ENCODE assay signal across 17 cellular contexts in genomic region chr7:25068814-25069213, GRCh38. TPM values are rescaled to one million over a fixed set of nuclear protein-coding genes. Genes with fewer than 3 reads are reported as not detected.
DNase-seq lines count a peak whose midpoint lies in the region; ATAC-seq and TF ChIP-seq lines count a peak whose summit lies in the region.
"Had no signal": no experiment of that assay in that cellular context is flagged by ENCODE, and none has a peak within 500 bp of the region (broad histone marks: within the 10 kb centered on the region; RNA-seq: fewer than 3 reads in every experiment).

No MANE protein-coding gene starts in this region.

- H3K14ac ChIP-seq in IMR-90 (replicated peaks; ENCODE audit: low read depth, low read length): no peak overlapping the region

- 0 out of 2 replicates have a peak overlapping the region, but pooled peaks have one; percentile 60 for H3K4ac ChIP-seq in IMR-90 (ENCODE audit: low read depth, low read length)

- no peak for ATAC-seq in IMR-90 (ENCODE audit: low read depth)
- peak; percentile 50 for ATAC-seq in esophagus mucosa
- no peak for ATAC-seq in stimulated activated naive CD8-positive, alpha-beta T cell treated with anti-CD3 and anti-CD28 coated beads, Interleukin-15, amount 100 ng/mL, for 72 hours
- ATAC-seq: heart right ventricle; sciatic nerve; stimulated activated naive B cell treated with anti-CD40 and anti-IgM and Interleukin-4, amounts not matched to agents 10 μg/mL and 1 μg/mL and 100 μg/mL, for 72 hours had no signal

- BruUV-seq in Calu3 (replicated peaks; lab: Mats Ljungman, UMichigan): no TSS peak
- no TSS peak for BruUV-seq in IMR-90 (replicated peaks; lab: Mats Ljungman, UMichigan)

- H2BK15ac ChIP-seq in IMR-90 (ENCODE audit: low read depth, low read length): peak overlapping the region; percentile 97

- CTCF ChIA-PET in Calu3 (lab: Charles Lee) (no interaction called here), IMR-90 (lab: Yijun Ruan, JAX) (no interaction called here)

- H3K36me3 Mint-ChIP-seq in Calu3 (ENCODE audit: insufficient read depth, unreplicated experiment) (no peaks in the 10 kb centered on the region), progenitor cell of endocrine pancreas (ENCODE audit: insufficient read depth) (no peaks in the 10 kb centered on the region)
- H3K36me3 Mint-ChIP-seq: stimulated activated naive B cell treated with anti-CD40 and anti-IgM and Interleukin-4, amounts not matched to agents 10 μg/mL and 1 μg/mL and 100 μg/mL, for 72 hours had no signal

- H2BK120ac ChIP-seq in IMR-90 (ENCODE audit: low read depth, low read length): peak overlapping the region; percentile 52

- H2AFZ ChIP-seq in IMR-90 (replicated peaks; ENCODE audit: low read length, poor library complexity): peak overlapping the region; percentile 63

- no peak for TF ChIP-seq POLR2A in IMR-90 (IDR thresholded peaks at IDR 0.05; ENCODE audit: low read depth, low read length)

- no peaks in the 10 kb centered on the region for H3K27me3 ChIP-seq in IMR-90 (ENCODE audit: control insufficient read depth, insufficient read depth, low read length)
- H3K27me3 ChIP-seq: heart right ventricle, thyroid gland had no signal

- no peak overlapping the region for H3K27ac ChIP-seq in IMR-90 (ENCODE audit: insufficient read depth, low read length)
- H3K27ac ChIP-seq: heart right ventricle had no signal

- no peaks in the 10 kb centered on the region for H3K9me3 ChIP-seq in IMR-90 (ENCODE audit: control insufficient read depth, insufficient read depth, low read length)
- H3K9me3 ChIP-seq: heart right ventricle, thyroid gland had no signal

- peak overlapping the region in 1 of 2 experiments; percentile 36; a peak in 1 of 4 replicates for H4K8ac ChIP-seq in IMR-90 (ENCODE audit: low read depth in 2 of 2, low read length in 2 of 2)

- H3K27me3 Mint-ChIP-seq in Calu3 (ENCODE audit: unreplicated experiment) (no peaks in the 10 kb centered on the region), progenitor cell of endocrine pancreas (peaks cover 3% of the 10 kb centered on the region)
- no peaks in the 10 kb centered on the region for H3K27me3 Mint-ChIP-seq in stimulated activated naive CD8-positive, alpha-beta T cell treated with anti-CD3 and anti-CD28 coated beads, Interleukin-15, amount 100 ng/mL, for 72 hours

- H3K9me1 ChIP-seq in IMR-90 (ENCODE audit: insufficient read depth, low read length): 0 out of 2 replicates have a peak, but pooled peaks cover 6% of the 10 kb centered on the region

- 84% methylated on average over 4 of the region's 5 CpGs; no CpG with 5 or more reads in 1 of the 2 experiments for WGBS in IMR-90 (ENCODE audit: extremely low coverage in 2 of 2, insufficient read length in 1 of 2), 2 experiments

- in situ Hi-C loops in IMR-90 (cut with MboI; ENCODE audit: low sequenced_read_pairs): loop anchor here (10.0 kb wide), 1 partner anchor 84 kb away; the partner anchor contains the start of gene OSBPL3

- peaks cover 4% of the 10 kb centered on the region; the same call in 1 of the 2 replicates for H3K4me1 ChIP-seq in IMR-90 (ENCODE audit: control insufficient read depth, insufficient read depth, low read length)

- no peaks in the 10 kb centered on the region; a peak in 1 of 4 replicates for H3K79me1 ChIP-seq in IMR-90 (ENCODE audit: low read depth in 1 of 2, low read length in 2 of 2)

- H3K27ac Mint-ChIP-seq in Calu3 (ENCODE audit: unreplicated experiment) (peak overlapping the region; percentile 35), progenitor cell of endocrine pancreas (peak overlapping the region; percentile 43)
- H3K27ac Mint-ChIP-seq in stimulated activated naive CD8-positive, alpha-beta T cell treated with anti-CD3 and anti-CD28 coated beads, Interleukin-15, amount 100 ng/mL, for 72 hours: no peak overlapping the region
- H3K27ac Mint-ChIP-seq: stimulated activated naive B cell treated with anti-CD40 and anti-IgM and Interleukin-4, amounts not matched to agents 10 μg/mL and 1 μg/mL and 100 μg/mL, for 72 hours had no signal

- no peak for TF ChIP-seq CTCF in Calu3 (IDR thresholded peaks at IDR 0.05; ENCODE audit: unreplicated experiment)
- TF ChIP-seq CTCF in IMR-90 (conservative IDR thresholded peaks at IDR 0.05; ENCODE audit: low read depth, low read length): no peak
- TF ChIP-seq CTCF in progenitor cell of endocrine pancreas (IDR thresholded peaks at IDR 0.05; ENCODE audit: unreplicated experiment): no peak

- no peak overlapping the region for H4K5ac ChIP-seq in IMR-90 (ENCODE audit: low read depth, low read length)

- no peak overlapping the region for H3K4me2 ChIP-seq in IMR-90 (ENCODE audit: low read depth, low read length)

- peak overlapping the region; percentile 56; the same call in 1 of the 2 replicates for H3K23ac ChIP-seq in IMR-90 (ENCODE audit: low read depth, low read length)

- peak overlapping the region; percentile 51; the same call in 1 of the 2 replicates for H2AK5ac ChIP-seq in IMR-90 (ENCODE audit: low read depth, low read length)

- no peaks in the 10 kb centered on the region for H3K36me3 ChIP-seq in IMR-90 (ENCODE audit: control insufficient read depth, insufficient read depth, low read length)
- H3K36me3 ChIP-seq: heart right ventricle, thyroid gland had no signal

- peaks cover 44% of the 10 kb centered on the region for H3K4me1 Mint-ChIP-seq in Calu3 (ENCODE audit: low read depth, unreplicated experiment)
- H3K4me1 Mint-ChIP-seq in progenitor cell of endocrine pancreas (ENCODE audit: low read depth): peaks cover 5% of the 10 kb centered on the region
- H3K4me1 Mint-ChIP-seq in stimulated activated naive CD8-positive, alpha-beta T cell treated with anti-CD3 and anti-CD28 coated beads, Interleukin-15, amount 100 ng/mL, for 72 hours: peaks cover 9% of the 10 kb centered on the region

- peak overlapping the region; percentile 32; the same call in 1 of the 2 replicates for H4K91ac ChIP-seq in IMR-90 (ENCODE audit: insufficient read depth, low read depth, low read length)

- no peak overlapping the region for H2BK5ac ChIP-seq in IMR-90 (ENCODE audit: low read depth, low read length, poor library complexity, severe bottlenecking)

- no peak overlapping the region for H3K18ac ChIP-seq in IMR-90 (ENCODE audit: low read depth, low read length)

- H3K9ac ChIP-seq in IMR-90 (ENCODE audit: low read depth, low read length): no peak overlapping the region

- no peak for DNase-seq in Calu3
- DNase-seq in IMR-90: no peak
- no peak for DNase-seq in progenitor cell of endocrine pancreas (ENCODE audit: low spot score, unreplicated experiment)
- DNase-seq in DMS114 treated with DMSO at 0.1 percent for 48 hours (lab: John Stamatoyannopoulos, UW; ENCODE audit: unreplicated experiment): no peak
- no peak for DNase-seq in activated gamma-delta T cell (lab: John Stamatoyannopoulos, UW)
- DNase-seq in T-helper 2 cell: no peak
- DNase-seq in stimulated activated naive CD8-positive, alpha-beta T cell treated with anti-CD3 and anti-CD28 coated beads, Interleukin-15, amount 100 ng/mL, for 72 hours: no peak
- DNase-seq: AML-193; central memory CD4-positive, alpha-beta T cell; heart right ventricle; NCI-H1092 treated with DMSO at 0.1 percent for 48 hours; stimulated activated naive B cell treated with anti-CD40 and anti-IgM and Interleukin-4, amounts not matched to agents 10 μg/mL and 1 μg/mL and 100 μg/mL, for 72 hours; T-helper 1 cell had no signal

- H4K20me1 ChIP-seq in IMR-90 (ENCODE audit: insufficient read depth, low read length): no peaks in the 10 kb centered on the region

- no peak overlapping the region for H3K4me3 ChIP-seq in IMR-90 (ENCODE audit: insufficient read depth, low read depth, low read length)
- H3K4me3 ChIP-seq: lung, thyroid gland had no signal

- POLR2A ChIA-PET in IMR-90 (lab: Charles Lee; ENCODE audit: unreplicated experiment): no interaction called here

- H3K4me3 Mint-ChIP-seq in Calu3 (ENCODE audit: low read depth, unreplicated experiment) (peak overlapping the region; percentile 21), progenitor cell of endocrine pancreas (ENCODE audit: low read depth) (peak overlapping the region; percentile 5)
- H3K4me3 Mint-ChIP-seq in stimulated activated naive CD8-positive, alpha-beta T cell treated with anti-CD3 and anti-CD28 coated beads, Interleukin-15, amount 100 ng/mL, for 72 hours: no peak overlapping the region
- H3K4me3 Mint-ChIP-seq: stimulated activated naive B cell treated with anti-CD40 and anti-IgM and Interleukin-4, amounts not matched to agents 10 μg/mL and 1 μg/mL and 100 μg/mL, for 72 hours had no signal

- intact Hi-C loops in Calu3 (cut with micrococcal nuclease; ENCODE audit: unreplicated experiment): no loop called here
- intact Hi-C loops in IMR-90 (cut with micrococcal nuclease): no loop called here

- no peak for TF ChIP-seq RAD21 in IMR-90 (IDR thresholded peaks at IDR 0.05; ENCODE audit: low read length)

- dilution Hi-C loops in IMR-90 (cut with HindIII; ENCODE audit: low sequenced_read_pairs, unreplicated experiment): no loop called here

- no peaks in the 10 kb centered on the region for H3K9me3 Mint-ChIP-seq in Calu3 (ENCODE audit: low read depth, unreplicated experiment)
- H3K9me3 Mint-ChIP-seq in progenitor cell of endocrine pancreas (ENCODE audit: low read depth): no peaks in the 10 kb centered on the region
- H3K9me3 Mint-ChIP-seq in stimulated activated naive CD8-positive, alpha-beta T cell treated with anti-CD3 and anti-CD28 coated beads, Interleukin-15, amount 100 ng/mL, for 72 hours: no peaks in the 10 kb centered on the region
- H3K9me3 Mint-ChIP-seq: stimulated activated naive B cell treated with anti-CD40 and anti-IgM and Interleukin-4, amounts not matched to agents 10 μg/mL and 1 μg/mL and 100 μg/mL, for 72 hours had no signal

- H3K56ac ChIP-seq in IMR-90 (ENCODE audit: extremely low read depth, insufficient read depth, low read length): no peak overlapping the region

- H2AK9ac ChIP-seq in IMR-90 (replicated peaks; ENCODE audit: low read depth, low read length, poor library complexity): no peak overlapping the region

- H2BK20ac ChIP-seq in IMR-90 (ENCODE audit: low read depth, low read length): peak overlapping the region; percentile 69

TF ChIP-seq in IMR-90, 13 proteins besides CTCF, POLR2A, EP300 and RAD21 (continues in another document):
- TF ChIP-seq RCOR1 (IDR thresholded peaks at IDR 0.05; ENCODE audit: insufficient replicate concordance, low read length) (no peak), NFE2L2 (IDR thresholded peaks at IDR 0.05; ENCODE audit: low read depth, low read length) (no peak), CEBPB (IDR thresholded peaks at IDR 0.05; ENCODE audit: low read depth, low read length) (no peak), BHLHE40 (IDR thresholded peaks at IDR 0.05; ENCODE audit: low read depth, low read length) (no peak)

RNA-seq across cellular contexts. Expression of gene CYCS, which starts 56.2 kb away (rescaled TPM):
- total RNA-seq in Calu3 (2022): 258 and 276 TPM in 2 replicates
- 22.9 and 65.3 TPM in 2 replicates for total RNA-seq in IMR-90 (2012; rRNA removed)
- 47.2 and 59.0 TPM in 2 replicates for polyA plus RNA-seq in IMR-90 (2012; rRNA removed)
- polyA plus RNA-seq in IMR-90 (2012; cell fraction: cytosol; rRNA removed): 2.5 and 4.4 TPM in 2 replicates
- 2.1 and 12.7 TPM in 2 replicates for polyA plus RNA-seq in IMR-90 (2012; cell fraction: nucleus; rRNA removed; ENCODE audit: low replicate concordance)
- total RNA-seq in esophagus mucosa: 146 TPM
- 62.3 and 69.5 TPM in 2 replicates for total RNA-seq in progenitor cell of endocrine pancreas

Comparison
In these comparisons a context has a peak if more than half of its experiments do, and no peak if none do; other contexts are left out.
1. H3K27ac Mint-ChIP-seq: peak in Calu3 (single experiment) and progenitor cell of endocrine pancreas (single experiment); none in stimulated activated naive CD8-positive, alpha-beta T cell treated with anti-CD3 and anti-CD28 coated beads, Interleukin-15, amount 100 ng/mL, for 72 hours (0 of 2).
2. H3K4me3 Mint-ChIP-seq: peak in Calu3 (single experiment) and progenitor cell of endocrine pancreas (single experiment); none in stimulated activated naive CD8-positive, alpha-beta T cell treated with anti-CD3 and anti-CD28 coated beads, Interleukin-15, amount 100 ng/mL, for 72 hours (0 of 2).